In genomic region chr10:526651-527312, GRCh38 we compare ENCODE assay signal across 18 cellular contexts.
A peak's percentile ranks its signal among the peaks of the same experiment; 100 is the strongest.
DNase-seq lines count a peak whose midpoint lies in the region; ATAC-seq and TF ChIP-seq lines count a peak whose summit lies in the region.
"Had no signal": no experiment of that assay in that cellular context is flagged by ENCODE, and none has a peak within 500 bp of the region (broad histone marks: within the 10 kb centered on the region; RNA-seq: fewer than 3 reads in every experiment).

No MANE protein-coding gene starts in this region.

- H3K4me3 Mint-ChIP-seq in glutamatergic neuron (ENCODE audit: unreplicated experiment), result no peak overlapping the region
- H3K4me3 Mint-ChIP-seq: activated CD8-positive, alpha-beta T cell treated with anti-CD3 and anti-CD28 coated beads, Interleukin-2, amount 10 ng/mL, durations not matched to agents 7 days and 5 days; stimulated activated naive CD8-positive, alpha-beta T cell treated with anti-CD3 and anti-CD28 coated beads, Interleukin-15, Interleukin-2, amounts not matched to agents 100 ng/mL and 50 ng/mL, for 24 hours; T-cell had no signal

- TF ChIP-seq CTCF in NB4 (IDR thresholded peaks at IDR 0.05; ENCODE audit: low read depth, low read length) (peak; percentile 18), glutamatergic neuron (IDR thresholded peaks at IDR 0.05; ENCODE audit: partially characterized antibody, unreplicated experiment) (no peak), sigmoid colon (IDR thresholded peaks at IDR 0.05) (no peak), GM13976 (IDR thresholded peaks at IDR 0.05; ENCODE audit: borderline replicate concordance, control extremely low read depth, extremely low read depth, insufficient read depth, missing control alignments) (no peak)

- 92 to 96% methylated on average over 21 of the region's 21 CpGs for WGBS in sigmoid colon, 2 donors

- H3K27me3 Mint-ChIP-seq in glutamatergic neuron (ENCODE audit: unreplicated experiment), result peaks cover 4% of the 10 kb centered on the region

- in situ Hi-C loops in GM13976 (cut with MboI; ENCODE audit: low sequenced_read_pairs, unreplicated experiment), result no loop called here

- peak overlapping the region; percentile 31 for H3K27ac Mint-ChIP-seq in glutamatergic neuron (ENCODE audit: unreplicated experiment)
- H3K27ac Mint-ChIP-seq: activated CD8-positive, alpha-beta T cell treated with anti-CD3 and anti-CD28 coated beads, Interleukin-2, amount 10 ng/mL, durations not matched to agents 7 days and 5 days; stimulated activated naive CD8-positive, alpha-beta T cell treated with anti-CD3 and anti-CD28 coated beads, Interleukin-15, Interleukin-2, amounts not matched to agents 100 ng/mL and 50 ng/mL, for 24 hours; T-cell had no signal

- ATAC-seq in GM18502 (IDR thresholded peaks at IDR 0.05; ENCODE audit: poor library complexity, unreplicated experiment), result no peak
- ATAC-seq: activated CD8-positive, alpha-beta T cell treated with anti-CD3 and anti-CD28 coated beads, Interleukin-2, amount 10 ng/mL, durations not matched to agents 7 days and 5 days; T-cell had no signal

- H3K4me3 ChIP-seq in NB4 (ENCODE audit: low read depth, low read length) (no peak overlapping the region), sigmoid colon (no peak overlapping the region)
- H3K4me3 ChIP-seq: BLaER1, esophagus squamous epithelium, right atrium auricular region had no signal

- intact Hi-C loops in sigmoid colon (cut with DNase I), result no loop called here

- H3K4me1 ChIP-seq in sigmoid colon, result peaks cover 0 to 64% (median 42%) of the 10 kb centered on the region in 4 donors

- H3K27me3 ChIP-seq in sigmoid colon, result no peaks in the 10 kb centered on the region
- H3K27me3 ChIP-seq: BLaER1, esophagus squamous epithelium, right atrium auricular region had no signal

- H3K4me1 Mint-ChIP-seq in glutamatergic neuron (ENCODE audit: low read depth, unreplicated experiment), result peaks cover 51% of the 10 kb centered on the region
- H3K4me1 Mint-ChIP-seq: T-cell had no signal

- H3K9me3 ChIP-seq in sigmoid colon, result no peaks in the 10 kb centered on the region
- H3K9me3 ChIP-seq: BLaER1, esophagus squamous epithelium, right atrium auricular region had no signal

- no peak overlapping the region for H3K27ac ChIP-seq in sigmoid colon
- H3K27ac ChIP-seq: BLaER1, esophagus squamous epithelium, right atrium auricular region had no signal

- TF ChIP-seq POLR2A in NB4 (IDR thresholded peaks at IDR 0.05; ENCODE audit: extremely low read depth, insufficient read length), result no peak
- no peak for TF ChIP-seq POLR2A in sigmoid colon (IDR thresholded peaks at IDR 0.05)

- no peaks in the 10 kb centered on the region for H3K36me3 Mint-ChIP-seq in glutamatergic neuron (ENCODE audit: unreplicated experiment)
- H3K36me3 Mint-ChIP-seq: T-cell had no signal

- peaks cover 11% of the 10 kb centered on the region for H3K9me3 Mint-ChIP-seq in glutamatergic neuron (ENCODE audit: unreplicated experiment)
- H3K9me3 Mint-ChIP-seq: stimulated activated naive CD8-positive, alpha-beta T cell treated with anti-CD3 and anti-CD28 coated beads, Interleukin-15, Interleukin-2, amounts not matched to agents 100 ng/mL and 50 ng/mL, for 24 hours; T-cell had no signal

- DNase-seq in activated effector memory CD4-positive, alpha-beta T cell treated with anti-CD3 and anti-CD28 coated beads, Interleukin-2, amount 50 U/mL, for 16 hours, result peak; percentile 51
- DNase-seq in activated effector memory CD4-positive, alpha-beta T cell treated with Interleukin-2 at 50 U/mL for 16 hours, result no peak
- DNase-seq in NB4 (ENCODE audit: low read depth) (peak; percentile 32), glutamatergic neuron (no peak), sigmoid colon (peak; percentile 57), GM13976 (ENCODE audit: low spot score) (no peak)
- DNase-seq in effector CD4-positive, alpha-beta T cell, result no peak
- DNase-seq: activated CD8-positive, alpha-beta T cell treated with anti-CD3 and anti-CD28 coated beads, Interleukin-2, amount 10 ng/mL, durations not matched to agents 7 days and 5 days; activated T-cell treated with anti-CD3 and anti-CD28 coated beads, Interleukin-2, amount 50 U/mL, for 48 hours; esophagus squamous epithelium; mesenchymal stem cell; NCI-H2081; NCI-H774; T-cell had no signal

- H3K36me3 ChIP-seq in sigmoid colon, result no peaks in the 10 kb centered on the region
- H3K36me3 ChIP-seq: BLaER1, esophagus squamous epithelium, right atrium auricular region had no signal

- no peak for TF ChIP-seq EP300 in sigmoid colon (IDR thresholded peaks at IDR 0.05)

Comparison
In these comparisons a context has a peak if more than half of its experiments do, and no peak if none do; other contexts are left out.
1. DNase-seq: peak in activated effector memory CD4-positive, alpha-beta T cell treated with anti-CD3 and anti-CD28 coated beads, Interleukin-2, amount 50 U/mL, for 16 hours (single experiment), NB4 (single experiment) and sigmoid colon (single experiment); none in activated effector memory CD4-positive, alpha-beta T cell treated with Interleukin-2 at 50 U/mL for 16 hours (single experiment), glutamatergic neuron (single experiment), GM13976 (single experiment) and effector CD4-positive, alpha-beta T cell (single experiment).